Comparison of ENCODE assay signal across 8 cellular contexts in the genomic region with DNA sequence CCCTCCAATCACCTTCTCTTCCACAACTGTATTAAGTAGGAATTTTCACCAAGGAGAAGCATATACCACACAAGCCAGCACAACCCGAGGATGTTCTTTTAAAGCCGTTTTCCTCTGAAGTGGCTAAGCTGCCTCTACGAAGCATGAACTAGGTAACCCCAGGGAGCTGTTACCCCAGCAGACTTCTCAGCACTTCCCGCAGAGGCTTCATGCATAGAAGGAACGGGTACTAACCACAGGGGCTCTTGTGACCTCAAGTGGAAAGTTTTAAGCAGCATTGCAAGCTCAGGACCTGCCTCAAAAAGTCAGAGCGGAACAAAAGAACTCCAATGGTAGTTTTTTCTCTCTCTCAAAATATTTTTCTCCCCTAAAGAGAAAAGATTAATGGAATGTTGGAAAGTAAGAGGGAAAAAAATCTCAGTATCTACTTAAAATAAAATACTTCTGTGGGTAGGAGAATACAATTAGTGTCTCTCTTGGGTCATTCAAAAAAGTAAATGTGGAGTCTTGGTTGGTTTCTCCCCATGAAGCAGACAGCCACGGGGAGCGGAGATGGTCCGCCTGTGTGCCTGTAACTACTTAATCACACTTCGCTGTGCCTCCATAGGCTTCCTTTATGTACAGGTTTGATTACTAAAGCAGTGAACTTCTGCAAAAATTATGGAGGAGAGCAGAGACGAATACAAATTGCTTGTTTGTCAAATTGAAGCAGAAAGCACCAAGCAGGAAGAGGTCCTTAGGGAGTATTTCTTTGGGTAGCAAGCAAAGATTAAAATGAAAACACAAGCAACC. TPM values are rescaled to one million over a fixed set of nuclear protein-coding genes. Genes with fewer than 3 reads are reported as not detected.
DNase-seq lines count a peak whose midpoint lies in the region; ATAC-seq and TF ChIP-seq lines count a peak whose summit lies in the region.

No MANE protein-coding gene starts in this region.

- no peaks in the 10 kb centered on the region for H3K27me3 Mint-ChIP-seq in activated CD4-positive, alpha-beta T cell treated with anti-CD3 and anti-CD28 coated beads for 36 hours
- H3K27me3 Mint-ChIP-seq in immature natural killer cell (ENCODE audit: low read depth in 3 of 3): peaks cover 0 to 2% (median 0%) of the 10 kb centered on the region in 3 donors

- POLR2A ChIA-PET in activated CD4-positive, alpha-beta T cell treated with anti-CD3 and anti-CD28 coated beads for 36 hours (lab: Charles Lee): no interaction called here

- WGBS in testis, 2 donors: 66 to 69% methylated on average over 11 of the region's 11 CpGs
- WGBS in heart left ventricle, 4 donors: 67 to 89% (median 74%) methylated on average over 11 of the region's 11 CpGs

- peaks cover 61% of the 10 kb centered on the region for H3K36me3 Mint-ChIP-seq in activated CD4-positive, alpha-beta T cell treated with anti-CD3 and anti-CD28 coated beads for 36 hours (ENCODE audit: low read depth)
- H3K36me3 Mint-ChIP-seq in immature natural killer cell: peaks cover 10 to 39% (median 20%) of the 10 kb centered on the region in 3 donors

- no peak for TF ChIP-seq CTCF in testis (IDR thresholded peaks at IDR 0.05)
- no peak for TF ChIP-seq CTCF in heart left ventricle (IDR thresholded peaks at IDR 0.05)

- peak overlapping the region; percentile 15 for H3K4me3 Mint-ChIP-seq in activated CD4-positive, alpha-beta T cell treated with anti-CD3 and anti-CD28 coated beads for 36 hours
- peak overlapping the region in 4 of 5 donors; percentile 8 to 69 (median 44) for H3K4me3 Mint-ChIP-seq in immature natural killer cell

- intact Hi-C loops in activated CD4-positive, alpha-beta T cell treated with anti-CD3 and anti-CD28 coated beads for 36 hours (cut with DNase I, micrococcal nuclease): loop anchor here in 1 of 2 experiments (5.0 kb wide), 1 partner anchor 41 kb away; the partner anchor contains the start of gene STX6
- intact Hi-C loops in testis (cut with DNase I; ENCODE audit: low total_unique reads) (no loop called here), heart left ventricle (cut with DNase I) (no loop called here)

- DNase-seq in activated CD4-positive, alpha-beta T cell treated with anti-CD3 and anti-CD28 coated beads for 36 hours: peak; percentile 74
- DNase-seq in immature natural killer cell: peak; percentile 14 to 33 (median 27)
- no peak for DNase-seq in NK-92 (lab: John Stamatoyannopoulos, UW; ENCODE audit: unreplicated experiment)
- DNase-seq in testis: no peak
- no peak for DNase-seq in NCI-H226
- DNase-seq in heart left ventricle: no peak

- H3K9me3 ChIP-seq in testis (no peaks in the 10 kb centered on the region), heart left ventricle (no peaks in the 10 kb centered on the region)

- no peaks in the 10 kb centered on the region for H3K36me3 ChIP-seq in testis (ENCODE audit: low read depth, missing control alignments)
- peaks cover 0 to 94% (median 80%) of the 10 kb centered on the region in 9 donors for H3K36me3 ChIP-seq in heart left ventricle

- H3K4me3 ChIP-seq in testis (no peak overlapping the region), heart left ventricle (no peak overlapping the region)

- H3K4me1 Mint-ChIP-seq in activated CD4-positive, alpha-beta T cell treated with anti-CD3 and anti-CD28 coated beads for 36 hours: peaks cover 26% of the 10 kb centered on the region
- peaks cover 17 to 42% of the 10 kb centered on the region in 2 donors for H3K4me1 Mint-ChIP-seq in immature natural killer cell

- peak; percentile 72 for ATAC-seq in GM18867 (IDR thresholded peaks at IDR 0.05; ENCODE audit: unreplicated experiment)
- peak; percentile 94 for ATAC-seq in HG02885 (IDR thresholded peaks at IDR 0.05; ENCODE audit: poor library complexity, unreplicated experiment)
- peak; percentile 96 for ATAC-seq in activated CD4-positive, alpha-beta T cell treated with anti-CD3 and anti-CD28 coated beads for 36 hours
- ATAC-seq in heart left ventricle: no peak

- no peaks in the 10 kb centered on the region for H3K4me1 ChIP-seq in testis
- H3K4me1 ChIP-seq in heart left ventricle: no peaks in the 10 kb centered on the region

- no peaks in the 10 kb centered on the region for H3K9me3 Mint-ChIP-seq in activated CD4-positive, alpha-beta T cell treated with anti-CD3 and anti-CD28 coated beads for 36 hours (ENCODE audit: low read depth)
- H3K9me3 Mint-ChIP-seq in immature natural killer cell: no peaks in the 10 kb centered on the region

- CTCF ChIA-PET in activated CD4-positive, alpha-beta T cell treated with anti-CD3 and anti-CD28 coated beads for 36 hours (lab: Charles Lee): interaction anchor here (0.7 kb wide), 2 partner anchors 100 to 434 kb away, joined by 3 read pairs; no protein-coding TSS in a partner anchor

- H3K27ac ChIP-seq in testis (no peak overlapping the region), heart left ventricle (no peak overlapping the region)

- peak overlapping the region; percentile 73 for H3K27ac Mint-ChIP-seq in activated CD4-positive, alpha-beta T cell treated with anti-CD3 and anti-CD28 coated beads for 36 hours
- H3K27ac Mint-ChIP-seq in immature natural killer cell: peak overlapping the region; percentile 47 to 88 (median 73)

- no peaks in the 10 kb centered on the region for H3K27me3 ChIP-seq in testis
- no peaks in the 10 kb centered on the region for H3K27me3 ChIP-seq in heart left ventricle

- TF ChIP-seq POLR2A in testis (IDR thresholded peaks at IDR 0.05): no peak
- TF ChIP-seq POLR2A in heart left ventricle (IDR thresholded peaks at IDR 0.05): no peak

RNA-seq across cellular contexts. Expression of gene STX6, which starts 40.9 kb away (rescaled TPM):
- 10 to 100 TPM; 18.1 to 20.4 TPM for total RNA-seq in activated CD4-positive, alpha-beta T cell treated with anti-CD3 and anti-CD28 coated beads for 36 hours
- polyA plus RNA-seq in immature natural killer cell (10 to 100 TPM in 1 of 3 donors, 1 to 10 TPM in 2; 6.0 to 14.4 (median 7.9) TPM), testis (ENCODE audit: insufficient read depth, low read depth, low replicate concordance) (12.7 TPM), heart left ventricle (1 to 10 TPM; 3.5 to 7.1 TPM)
- total RNA-seq in testis (10 to 100 TPM; 26.5 to 29.7 TPM), heart left ventricle (10 to 100 TPM in 2 of 9 donors, 1 to 10 TPM in 7; 5.0 to 13.6 (median 7.6) TPM)

RNA-seq across cellular contexts. Expression of gene MR1, which starts 52.0 kb away (rescaled TPM):
- 10 to 100 TPM; 21.5 to 25.3 TPM for total RNA-seq in activated CD4-positive, alpha-beta T cell treated with anti-CD3 and anti-CD28 coated beads for 36 hours
- polyA plus RNA-seq in immature natural killer cell (10 to 100 TPM; 45.0 to 62.7 (median 54.1) TPM), testis (ENCODE audit: insufficient read depth, low read depth, low replicate concordance) (8.6 TPM), heart left ventricle (1 to 10 TPM in 1 of 2 donors, under 1 TPM in 1; 0.65 to 2.4 TPM)
- total RNA-seq in testis (1 to 10 TPM; 5.8 to 7.1 TPM), heart left ventricle (10 to 100 TPM in 2 of 9 donors, 1 to 10 TPM in 7; 2.1 to 21.0 (median 3.8) TPM)

Comparison
In these comparisons a context has a peak if more than half of its experiments do, and no peak if none do; other contexts are left out.
1. ATAC-seq: peak in GM18867 (single experiment), HG02885 (single experiment) and activated CD4-positive, alpha-beta T cell treated with anti-CD3 and anti-CD28 coated beads for 36 hours (single experiment); none in heart left ventricle (0 of 4).
2. DNase-seq: peak in activated CD4-positive, alpha-beta T cell treated with anti-CD3 and anti-CD28 coated beads for 36 hours (single experiment) and immature natural killer cell (3 of 3); none in NK-92 (single experiment), testis (single experiment), NCI-H226 (single experiment) and heart left ventricle (0 of 5).